In the genomic region with DNA sequence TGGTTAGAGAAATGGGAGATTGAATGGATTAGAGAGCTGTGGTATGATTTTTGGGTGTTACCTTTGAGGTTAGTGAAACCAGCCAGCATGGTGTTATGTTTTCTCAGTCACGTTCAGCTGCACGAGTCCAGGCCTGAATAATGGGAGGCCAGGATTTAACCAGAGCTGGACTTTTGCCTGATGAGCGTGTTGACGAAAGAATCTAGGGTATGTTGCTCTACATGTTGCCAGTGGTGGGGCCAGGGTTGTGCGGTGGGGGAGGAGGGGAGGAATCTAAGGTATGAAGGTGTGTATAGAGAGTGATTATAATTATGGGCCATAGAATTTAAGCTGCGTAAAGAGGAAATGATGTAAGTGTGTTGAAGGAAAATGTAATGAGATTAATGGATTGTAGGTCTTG, we compare ENCODE assay signal across 19 cellular contexts. TPM values are rescaled to one million over a fixed set of nuclear protein-coding genes. Genes with fewer than 3 reads are reported as not detected.
DNase-seq lines count a peak whose midpoint lies in the region; FAIRE-seq and TF ChIP-seq lines count a peak whose summit lies in the region.
"Had no signal": no experiment of that assay in that cellular context is flagged by ENCODE, and none has a peak within 500 bp of the region (broad histone marks: within the 10 kb centered on the region; RNA-seq: fewer than 3 reads in every experiment).

No MANE protein-coding gene starts in this region.

- H3K4me3 ChIP-seq in bronchial epithelial cell (ENCODE audit: low read depth, low read length) (no peak overlapping the region), kidney epithelial cell (ENCODE audit: low read depth, low read length) (no peak overlapping the region), thyroid gland (replicated peaks in 1 of 3) (no peak overlapping the region)
- H3K4me3 ChIP-seq: ascending aorta, gastroesophageal sphincter, SJCRH30 had no signal

- intact Hi-C loops in thyroid gland (cut with DNase I) = no loop called here

- FAIRE-seq in bronchial epithelial cell (lab: Jason Lieb, UNC) = peak; percentile 96
- FAIRE-seq: A204.1 had no signal

- no peak overlapping the region for H3K4me3 Mint-ChIP-seq in activated naive CD4-positive, alpha-beta T cell treated with anti-CD3 and anti-CD28 coated beads, Interleukin-2, amount 50 U/mL, for 24 hours
- H3K4me3 Mint-ChIP-seq: activated T-helper 1 cell treated with anti-CD3 and anti-CD28 coated beads, Interleukin-12 subunit alpha, Interleukin-12 subunit beta, Interleukin-2, Interleukin-4 antibody, amounts not matched to agents 30 ng/mL and 10 ng/mL and 1 ng/mL, durations not matched to agents 14 hours and 24 hours and 36 hours; CD8-positive, alpha-beta memory T cell had no signal

- peaks cover 22% of the 10 kb centered on the region for H3K4me1 Mint-ChIP-seq in activated naive CD4-positive, alpha-beta T cell treated with anti-CD3 and anti-CD28 coated beads, Interleukin-2, amount 50 U/mL, for 24 hours

- no peaks in the 10 kb centered on the region for H3K9me3 Mint-ChIP-seq in activated naive CD4-positive, alpha-beta T cell treated with anti-CD3 and anti-CD28 coated beads, Interleukin-2, amount 50 U/mL, for 24 hours
- H3K9me3 Mint-ChIP-seq: activated T-helper 1 cell treated with anti-CD3 and anti-CD28 coated beads, Interleukin-12 subunit alpha, Interleukin-12 subunit beta, Interleukin-2, Interleukin-4 antibody, amounts not matched to agents 30 ng/mL and 10 ng/mL and 1 ng/mL, durations not matched to agents 14 hours and 24 hours and 36 hours; CD8-positive, alpha-beta memory T cell had no signal

- TF ChIP-seq CTCF in bronchial epithelial cell (IDR thresholded peaks at IDR 0.05; ENCODE audit: insufficient read depth, low read length, severe bottlenecking) (no peak), kidney epithelial cell (IDR thresholded peaks at IDR 0.05; ENCODE audit: insufficient read depth, low read length, poor library complexity, severe bottlenecking) (no peak), thyroid gland (IDR thresholded peaks at IDR 0.05) (no peak)

- WGBS in thyroid gland, 2 donors = 44 to 60% methylated on average over 6 of the region's 6 CpGs

- H3K27me3 Mint-ChIP-seq in activated naive CD4-positive, alpha-beta T cell treated with anti-CD3 and anti-CD28 coated beads, Interleukin-2, amount 50 U/mL, for 24 hours = no peaks in the 10 kb centered on the region
- H3K27me3 Mint-ChIP-seq: CD8-positive, alpha-beta memory T cell had no signal

- no peaks in the 10 kb centered on the region for H3K27me3 ChIP-seq in bronchial epithelial cell (ENCODE audit: control insufficient read depth, insufficient read depth, low read length)
- no peaks in the 10 kb centered on the region for H3K27me3 ChIP-seq in kidney epithelial cell (ENCODE audit: control insufficient read depth, insufficient read depth, low read length)
- H3K27me3 ChIP-seq in thyroid gland = no peaks in the 10 kb centered on the region
- H3K27me3 ChIP-seq: ascending aorta, gastroesophageal sphincter, SJCRH30 had no signal

- no peaks in the 10 kb centered on the region for H3K9me3 ChIP-seq in thyroid gland
- H3K9me3 ChIP-seq: ascending aorta, gastroesophageal sphincter, SJCRH30 had no signal

- no peak for DNase-seq in activated naive CD4-positive, alpha-beta T cell (lab: John Stamatoyannopoulos, UW)
- DNase-seq in bronchial epithelial cell (ENCODE audit: low read depth) (peak; percentile 99), kidney epithelial cell (ENCODE audit: low read depth) (peak; percentile 47), thyroid gland (peak; percentile 42 to 55), anterior cingulate cortex (lab: John Stamatoyannopoulos, UW) (no peak), DMS114 treated with DMSO at 0.1 percent for 48 hours (lab: John Stamatoyannopoulos, UW; ENCODE audit: unreplicated experiment) (no peak), KBM-7 (no peak)
- DNase-seq: CD8-positive, alpha-beta memory T cell; effector CD4-positive, alpha-beta T cell; left colon; NCI-H2171 treated with DMSO at 0.1 percent for 48 hours; NK-92 treated with Interleukin-12 subunit alpha and Interleukin-12 subunit beta, amount 100 ng/mL, for 24 hours; SJCRH30; T1000 had no signal

- in situ Hi-C loops in KBM-7 (cut with MboI; ENCODE audit: low pct_unique_long_range_greater_than_20kb, low sequenced_read_pairs) = no loop called here

- H3K36me3 Mint-ChIP-seq in activated naive CD4-positive, alpha-beta T cell treated with anti-CD3 and anti-CD28 coated beads, Interleukin-2, amount 50 U/mL, for 24 hours = peaks cover 14% of the 10 kb centered on the region

- no peak for TF ChIP-seq POLR2A in thyroid gland (IDR thresholded peaks at IDR 0.05)

- H3K27ac ChIP-seq in thyroid gland = no peak overlapping the region
- H3K27ac ChIP-seq: ascending aorta, gastroesophageal sphincter, SJCRH30 had no signal

- peak overlapping the region; percentile 63 for H3K27ac Mint-ChIP-seq in activated naive CD4-positive, alpha-beta T cell treated with anti-CD3 and anti-CD28 coated beads, Interleukin-2, amount 50 U/mL, for 24 hours
- H3K27ac Mint-ChIP-seq: activated T-helper 1 cell treated with anti-CD3 and anti-CD28 coated beads, Interleukin-12 subunit alpha, Interleukin-12 subunit beta, Interleukin-2, Interleukin-4 antibody, amounts not matched to agents 30 ng/mL and 10 ng/mL and 1 ng/mL, durations not matched to agents 14 hours and 24 hours and 36 hours had no signal

- H3K36me3 ChIP-seq in bronchial epithelial cell (ENCODE audit: control insufficient read depth, insufficient read depth, low read length) (peaks cover 2% of the 10 kb centered on the region), kidney epithelial cell (ENCODE audit: control insufficient read depth, insufficient read depth, low read length) (peaks cover 2% of the 10 kb centered on the region), thyroid gland (no peaks in the 10 kb centered on the region)

- peaks cover 0 to 4% of the 10 kb centered on the region in 2 donors for H3K4me1 ChIP-seq in thyroid gland
- H3K4me1 ChIP-seq: SJCRH30 had no signal

RNA-seq across cellular contexts. Expression of a gene that starts 22.8 kb away (rescaled TPM):
- total RNA-seq in bronchial epithelial cell (23.0 and 25.0 TPM in 2 replicates), kidney epithelial cell (21.8 and 25.7 TPM in 2 replicates), thyroid gland (10 to 100 TPM; 27.1 to 31.3 (median 28.2) TPM)

RNA-seq across cellular contexts. Expression of a gene that starts 44.4 kb away (rescaled TPM):
- 112 and 118 TPM in 2 replicates for total RNA-seq in bronchial epithelial cell
- 125 and 128 TPM in 2 replicates for total RNA-seq in kidney epithelial cell
- 100 to 1,000 TPM; 112 to 157 (median 116) TPM for total RNA-seq in thyroid gland

Comparison
In these comparisons a context has a peak if more than half of its experiments do, and no peak if none do; other contexts are left out.
1. DNase-seq: peak in bronchial epithelial cell (single experiment), kidney epithelial cell (single experiment) and thyroid gland (2 of 2); none in activated naive CD4-positive, alpha-beta T cell (0 of 4), anterior cingulate cortex (0 of 58), DMS114 treated with DMSO at 0.1 percent for 48 hours (single experiment) and KBM-7 (single experiment).